In genomic region chr5:10304932-10305331, GRCh38 we compare ENCODE assay signal across 1 cellular context.
TF ChIP-seq lines count a peak whose summit lies in the region.

No MANE protein-coding gene starts in this region.

TF ChIP-seq in HCT116, 20 proteins besides CTCF, POLR2A, EP300 and RAD21 (continued from another document):
- TF ChIP-seq, protein P1, sequence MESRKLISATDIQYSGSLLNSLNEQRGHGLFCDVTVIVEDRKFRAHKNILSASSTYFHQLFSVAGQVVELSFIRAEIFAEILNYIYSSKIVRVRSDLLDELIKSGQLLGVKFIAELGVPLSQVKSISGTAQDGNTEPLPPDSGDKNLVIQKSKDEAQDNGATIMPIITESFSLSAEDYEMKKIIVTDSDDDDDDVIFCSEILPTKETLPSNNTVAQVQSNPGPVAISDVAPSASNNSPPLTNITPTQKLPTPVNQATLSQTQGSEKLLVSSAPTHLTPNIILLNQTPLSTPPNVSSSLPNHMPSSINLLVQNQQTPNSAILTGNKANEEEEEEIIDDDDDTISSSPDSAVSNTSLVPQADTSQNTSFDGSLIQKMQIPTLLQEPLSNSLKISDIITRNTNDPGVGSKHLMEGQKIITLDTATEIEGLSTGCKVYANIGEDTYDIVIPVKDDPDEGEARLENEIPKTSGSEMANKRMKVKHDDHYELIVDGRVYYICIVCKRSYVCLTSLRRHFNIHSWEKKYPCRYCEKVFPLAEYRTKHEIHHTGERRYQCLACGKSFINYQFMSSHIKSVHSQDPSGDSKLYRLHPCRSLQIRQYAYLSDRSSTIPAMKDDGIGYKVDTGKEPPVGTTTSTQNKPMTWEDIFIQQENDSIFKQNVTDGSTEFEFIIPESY (IDR thresholded peaks at IDR 0.05; ENCODE audit: extremely low read depth, insufficient replicate concordance, low read length) = no peak
- no peak for TF ChIP-seq EZH2 (IDR thresholded peaks at IDR 0.05)
- TF ChIP-seq CBX3 (IDR thresholded peaks at IDR 0.05; ENCODE audit: low read depth) = no peak
- no peak for TF ChIP-seq POLR2AphosphoS5 (IDR thresholded peaks at IDR 0.05; ENCODE audit: low read depth, low read length)
